ENCODE assay signal across 10 cellular contexts in the genomic region with DNA sequence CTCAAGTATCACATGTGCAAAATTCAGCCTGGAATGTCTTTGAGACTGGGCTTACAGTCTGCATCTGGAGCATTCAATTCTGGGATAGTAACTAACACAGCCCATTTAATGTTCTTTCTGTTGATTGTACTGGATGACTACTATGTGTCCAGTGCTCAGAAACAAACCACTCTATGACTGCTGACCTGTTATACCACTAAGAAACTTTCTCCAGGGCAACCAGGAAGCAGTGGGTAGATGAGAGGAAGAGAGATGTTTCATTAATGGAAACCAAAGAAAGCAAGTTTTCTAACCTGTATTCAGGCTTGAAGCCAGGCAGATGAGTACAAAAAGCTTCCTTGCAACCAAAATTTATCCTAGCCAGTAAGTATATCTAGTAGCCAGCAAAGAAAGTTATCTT. TPM values are rescaled to one million over a fixed set of nuclear protein-coding genes. Genes with fewer than 3 reads are reported as not detected.
DNase-seq lines count a peak whose midpoint lies in the region; ATAC-seq and TF ChIP-seq lines count a peak whose summit lies in the region.
"Had no signal": no experiment of that assay in that cellular context is flagged by ENCODE, and none has a peak within 500 bp of the region (broad histone marks: within the 10 kb centered on the region; RNA-seq: fewer than 3 reads in every experiment).

No MANE protein-coding gene starts in this region.

- no peak overlapping the region for H3K4me3 Mint-ChIP-seq in T-helper 17 cell
- H3K4me3 Mint-ChIP-seq: IgD-negative memory B cell had no signal

- DNase-seq in GM13976 (ENCODE audit: low spot score) (peak; percentile 24), T-helper 17 cell (no peak), NCI-H2171 (lab: John Stamatoyannopoulos, UW) (no peak), KG1 (lab: John Stamatoyannopoulos, UW) (no peak)
- DNase-seq in activated CD4-positive, alpha-beta T cell treated with anti-CD3 and anti-CD28 coated beads for 48 hours: no peak

- H3K4me1 Mint-ChIP-seq in T-helper 17 cell: peaks cover 25% of the 10 kb centered on the region

- peaks cover 7% of the 10 kb centered on the region; the same call in 1 of the 2 replicates for H3K36me3 ChIP-seq in Loucy (ENCODE audit: insufficient read depth, low read length)
- H3K36me3 ChIP-seq: SJSA1 had no signal

- no peaks in the 10 kb centered on the region for H3K9me2 ChIP-seq in Loucy (replicated peaks; ENCODE audit: low read depth, low read length)

- no peaks in the 10 kb centered on the region for H3F3A ChIP-seq in Loucy (ENCODE audit: low read depth)

- no peak overlapping the region for H3K27ac Mint-ChIP-seq in T-helper 17 cell
- H3K27ac Mint-ChIP-seq: IgD-negative memory B cell had no signal

- no peak for TF ChIP-seq CTCF in GM13976 (IDR thresholded peaks at IDR 0.05; ENCODE audit: borderline replicate concordance, control extremely low read depth, extremely low read depth, insufficient read depth, missing control alignments)
- no peak for TF ChIP-seq CTCF in Loucy (conservative IDR thresholded peaks at IDR 0.05; ENCODE audit: low read length)

- no peaks in the 10 kb centered on the region for H3K27me3 Mint-ChIP-seq in T-helper 17 cell
- H3K27me3 Mint-ChIP-seq: IgD-negative memory B cell had no signal

- H3K4me2 ChIP-seq in Loucy (ENCODE audit: low read depth, low read length, poor library complexity, severe bottlenecking): peak overlapping the region; percentile 0

- ATAC-seq in GM19455 (IDR thresholded peaks at IDR 0.05; ENCODE audit: unreplicated experiment): peak; percentile 87
- peak; percentile 95 for ATAC-seq in HG02938 (IDR thresholded peaks at IDR 0.05; ENCODE audit: unreplicated experiment)
- no peak for ATAC-seq in T-helper 17 cell

- H3K79me2 ChIP-seq in Loucy (ENCODE audit: insufficient read depth, low read length): no peaks in the 10 kb centered on the region

- H3K4me1 ChIP-seq in Loucy (ENCODE audit: insufficient read depth, low read length, poor library complexity, severe bottlenecking): peaks cover 9% of the 10 kb centered on the region
- H3K4me1 ChIP-seq: SJSA1 had no signal

- no peak overlapping the region for H3K4me3 ChIP-seq in Loucy (ENCODE audit: low read length, poor library complexity, severe bottlenecking)
- H3K4me3 ChIP-seq: SJSA1 had no signal

- H4K20me1 ChIP-seq in Loucy (ENCODE audit: insufficient read depth, low read length, poor library complexity, severe bottlenecking): no peaks in the 10 kb centered on the region

- no peaks in the 10 kb centered on the region for H3K9me3 ChIP-seq in Loucy (ENCODE audit: insufficient read depth, low read depth, low read length)
- H3K9me3 ChIP-seq in T-helper 17 cell (ENCODE audit: control insufficient read depth, low read length, poor library complexity, severe bottlenecking): no peaks in the 10 kb centered on the region
- H3K9me3 ChIP-seq: SJSA1 had no signal

- no peak overlapping the region for H3K9ac ChIP-seq in Loucy (ENCODE audit: low read depth, low read length, poor library complexity, severe bottlenecking)

- no peaks in the 10 kb centered on the region for H3K27me3 ChIP-seq in Loucy (ENCODE audit: insufficient read depth, low read length, poor library complexity, severe bottlenecking)
- H3K27me3 ChIP-seq: SJSA1 had no signal

- H3K36me3 Mint-ChIP-seq in T-helper 17 cell (ENCODE audit: low read depth): peaks cover 10% of the 10 kb centered on the region

- H2AFZ ChIP-seq in Loucy (ENCODE audit: low read length): no peak overlapping the region

- in situ Hi-C loops in GM13976 (cut with MboI; ENCODE audit: low sequenced_read_pairs, unreplicated experiment): no loop called here

RNA-seq across cellular contexts. Expression of gene FBXL4, which starts 26.7 kb away (rescaled TPM):
- 10 to 100 TPM in 1 of 2 donors, 1 to 10 TPM in 1; 9.8 to 10.4 TPM for total RNA-seq in T-helper 17 cell
